Comparison of ENCODE assay signal across 8 cellular contexts in genomic region chr4:123649644-123650356, GRCh38.
DNase-seq lines count a peak whose midpoint lies in the region; ATAC-seq and TF ChIP-seq lines count a peak whose summit lies in the region.

No MANE protein-coding gene starts in this region.

- H3K4me2 ChIP-seq in neural cell (ENCODE audit: low read length) (peak overlapping the region; percentile 41), Karpas-422 (ENCODE audit: low read depth, low read length, poor library complexity, severe bottlenecking) (no peak overlapping the region)

- TF ChIP-seq CTCF in neural cell (IDR thresholded peaks at IDR 0.05; ENCODE audit: poor library complexity, severe bottlenecking) = no peak

- TF ChIP-seq EP300 in neural cell (conservative IDR thresholded peaks at IDR 0.05; ENCODE audit: poor library complexity, severe bottlenecking) = peak; percentile 93

- H4K20me1 ChIP-seq in neural cell (ENCODE audit: insufficient read depth) = no peaks in the 10 kb centered on the region
- no peaks in the 10 kb centered on the region for H4K20me1 ChIP-seq in Karpas-422 (ENCODE audit: insufficient read depth, low read depth, low read length)

- no peaks in the 10 kb centered on the region for H3K9me3 ChIP-seq in endocrine pancreas (ENCODE audit: control insufficient read depth, low read length)
- no peaks in the 10 kb centered on the region for H3K9me3 ChIP-seq in neural cell (ENCODE audit: low read length)
- H3K9me3 ChIP-seq in Karpas-422 (ENCODE audit: low read length) = no peaks in the 10 kb centered on the region

- H3K4me3 ChIP-seq in endocrine pancreas (ENCODE audit: control insufficient read depth, insufficient read depth, low read length) (peak overlapping the region; percentile 94), neural cell (ENCODE audit: low read length) (peak overlapping the region; percentile 51), Karpas-422 (ENCODE audit: low read length) (no peak overlapping the region)

- peak overlapping the region; percentile 22 for H3K27ac ChIP-seq in neural cell (ENCODE audit: low read length)
- H3K27ac ChIP-seq in Karpas-422 (ENCODE audit: low read length) = no peak overlapping the region

- H3K27me3 ChIP-seq in endocrine pancreas (ENCODE audit: control insufficient read depth, insufficient read depth, low read length) = no peaks in the 10 kb centered on the region
- no peaks in the 10 kb centered on the region for H3K27me3 ChIP-seq in neural cell (ENCODE audit: insufficient read depth, low read depth, low read length)
- no peaks in the 10 kb centered on the region for H3K27me3 ChIP-seq in Karpas-422 (ENCODE audit: low read length)

- H3K36me3 ChIP-seq in endocrine pancreas (ENCODE audit: control insufficient read depth, insufficient read depth, low read length) (no peaks in the 10 kb centered on the region), neural cell (ENCODE audit: insufficient read depth, low read length) (no peaks in the 10 kb centered on the region), Karpas-422 (ENCODE audit: insufficient read depth, low read length) (no peaks in the 10 kb centered on the region)

- H3K9me2 ChIP-seq in neural cell (ENCODE audit: insufficient read depth, low read length) = no peaks in the 10 kb centered on the region
- H3K9me2 ChIP-seq in Karpas-422 (replicated peaks; ENCODE audit: insufficient read depth, low read length) = no peaks in the 10 kb centered on the region

- H3K79me2 ChIP-seq in neural cell (replicated peaks; ENCODE audit: insufficient read depth, low read length) (no peaks in the 10 kb centered on the region), Karpas-422 (ENCODE audit: low read length) (no peaks in the 10 kb centered on the region)

- peaks cover 4% of the 10 kb centered on the region for H3F3A ChIP-seq in neural cell (ENCODE audit: insufficient read depth, low read length, poor library complexity, severe bottlenecking)

- H2AFZ ChIP-seq in neural cell (ENCODE audit: low read depth, low read length) = no peak overlapping the region
- no peak overlapping the region for H2AFZ ChIP-seq in Karpas-422 (ENCODE audit: low read length)

- peak; percentile 56 for DNase-seq in GM04504 (ENCODE audit: low read depth)
- DNase-seq in NCI-H2196 (lab: John Stamatoyannopoulos, UW; ENCODE audit: unreplicated experiment) = peak; percentile 59
- no peak for DNase-seq in stimulated activated CD4-positive, alpha-beta T cell treated with anti-CD3 and anti-CD28 coated beads, Interleukin-4, amount 100 ng/mL, for 1 hour
- no peak for DNase-seq in Karpas-422

- peak; percentile 30 for TF ChIP-seq RAD21 in neural cell (conservative IDR thresholded peaks at IDR 0.05)

- peaks cover 25% of the 10 kb centered on the region for H3K4me1 ChIP-seq in endocrine pancreas (ENCODE audit: control insufficient read depth, insufficient read depth, low read length)
- peaks cover 3% of the 10 kb centered on the region; the same call in 1 of the 2 replicates for H3K4me1 ChIP-seq in Karpas-422 (ENCODE audit: low read length)

- peak overlapping the region; percentile 39 for H3K9ac ChIP-seq in endocrine pancreas (ENCODE audit: control insufficient read depth, insufficient read depth, low read length)
- peak overlapping the region; percentile 34 for H3K9ac ChIP-seq in neural cell (ENCODE audit: low read length)
- no peak overlapping the region for H3K9ac ChIP-seq in Karpas-422 (ENCODE audit: low read length)

- peak; percentile 18 for ATAC-seq in HG02852 (IDR thresholded peaks at IDR 0.05; ENCODE audit: unreplicated experiment)
- no peak for ATAC-seq in GM21515 (IDR thresholded peaks at IDR 0.05; ENCODE audit: unreplicated experiment)

TF ChIP-seq in neural cell, 6 proteins besides CTCF, POLR2A, EP300 and RAD21:
- TF ChIP-seq POLR2AphosphoS5 (IDR thresholded peaks at IDR 0.05) (peak; percentile 91), TAF1 (IDR thresholded peaks at IDR 0.05; ENCODE audit: low read depth) (no peak), MXI1 (conservative IDR thresholded peaks at IDR 0.05; ENCODE audit: poor library complexity, severe bottlenecking) (no peak), SMC3 (conservative IDR thresholded peaks at IDR 0.05; ENCODE audit: poor library complexity) (no peak), EZH2 (IDR thresholded peaks at IDR 0.05; ENCODE audit: borderline replicate concordance, insufficient read depth, low read length, poor library complexity, severe bottlenecking) (no peak)
- TF ChIP-seq, protein P1, sequence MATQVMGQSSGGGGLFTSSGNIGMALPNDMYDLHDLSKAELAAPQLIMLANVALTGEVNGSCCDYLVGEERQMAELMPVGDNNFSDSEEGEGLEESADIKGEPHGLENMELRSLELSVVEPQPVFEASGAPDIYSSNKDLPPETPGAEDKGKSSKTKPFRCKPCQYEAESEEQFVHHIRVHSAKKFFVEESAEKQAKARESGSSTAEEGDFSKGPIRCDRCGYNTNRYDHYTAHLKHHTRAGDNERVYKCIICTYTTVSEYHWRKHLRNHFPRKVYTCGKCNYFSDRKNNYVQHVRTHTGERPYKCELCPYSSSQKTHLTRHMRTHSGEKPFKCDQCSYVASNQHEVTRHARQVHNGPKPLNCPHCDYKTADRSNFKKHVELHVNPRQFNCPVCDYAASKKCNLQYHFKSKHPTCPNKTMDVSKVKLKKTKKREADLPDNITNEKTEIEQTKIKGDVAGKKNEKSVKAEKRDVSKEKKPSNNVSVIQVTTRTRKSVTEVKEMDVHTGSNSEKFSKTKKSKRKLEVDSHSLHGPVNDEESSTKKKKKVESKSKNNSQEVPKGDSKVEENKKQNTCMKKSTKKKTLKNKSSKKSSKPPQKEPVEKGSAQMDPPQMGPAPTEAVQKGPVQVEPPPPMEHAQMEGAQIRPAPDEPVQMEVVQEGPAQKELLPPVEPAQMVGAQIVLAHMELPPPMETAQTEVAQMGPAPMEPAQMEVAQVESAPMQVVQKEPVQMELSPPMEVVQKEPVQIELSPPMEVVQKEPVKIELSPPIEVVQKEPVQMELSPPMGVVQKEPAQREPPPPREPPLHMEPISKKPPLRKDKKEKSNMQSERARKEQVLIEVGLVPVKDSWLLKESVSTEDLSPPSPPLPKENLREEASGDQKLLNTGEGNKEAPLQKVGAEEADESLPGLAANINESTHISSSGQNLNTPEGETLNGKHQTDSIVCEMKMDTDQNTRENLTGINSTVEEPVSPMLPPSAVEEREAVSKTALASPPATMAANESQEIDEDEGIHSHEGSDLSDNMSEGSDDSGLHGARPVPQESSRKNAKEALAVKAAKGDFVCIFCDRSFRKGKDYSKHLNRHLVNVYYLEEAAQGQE (IDR thresholded peaks at IDR 0.05; ENCODE audit: borderline replicate concordance) = peak; percentile 78

Comparison
In these comparisons a context has a peak if more than half of its experiments do, and no peak if none do; other contexts are left out.
1. DNase-seq: peak in GM04504 (single experiment) and NCI-H2196 (single experiment); none in stimulated activated CD4-positive, alpha-beta T cell treated with anti-CD3 and anti-CD28 coated beads, Interleukin-4, amount 100 ng/mL, for 1 hour (single experiment) and Karpas-422 (single experiment).